In genomic region chr14:95200404-95200803, GRCh38 we compare ENCODE assay signal across 19 cellular contexts. TPM values are rescaled to one million over a fixed set of nuclear protein-coding genes. Genes with fewer than 3 reads are reported as not detected.
DNase-seq lines count a peak whose midpoint lies in the region; ATAC-seq, FAIRE-seq and TF ChIP-seq lines count a peak whose summit lies in the region.
"Had no signal": no experiment of that assay in that cellular context is flagged by ENCODE, and none has a peak within 500 bp of the region (broad histone marks: within the 10 kb centered on the region; RNA-seq: fewer than 3 reads in every experiment).

No MANE protein-coding gene starts in this region.

- H3F3A ChIP-seq in neural progenitor cell (ENCODE audit: low read depth), result no peaks in the 10 kb centered on the region

- TF ChIP-seq EP300 in GM12878 (IDR thresholded peaks at IDR 0.05; ENCODE audit: borderline replicate concordance in 1 of 2, control insufficient read depth in 1 of 2, low read depth in 2 of 2, low read length in 2 of 2), result no peak

- H4K20me1 ChIP-seq in GM12878 (ENCODE audit: control insufficient read depth, insufficient read depth) (no peaks in the 10 kb centered on the region), neural progenitor cell (ENCODE audit: low read depth) (no peaks in the 10 kb centered on the region)

- TF ChIP-seq CTCF in GM12878 (IDR thresholded peaks at IDR 0.05 in 2 of 3, conservative IDR thresholded peaks at IDR 0.05 in 1 of 3; ENCODE audit: control insufficient read depth in 2 of 3, extremely low read depth in 1 of 3, insufficient read depth in 1 of 3, low read depth in 3 of 3, low read length in 3 of 3) (no peak), neural progenitor cell (IDR thresholded peaks at IDR 0.05) (no peak)

- H3K4me2 ChIP-seq in GM12878 (ENCODE audit: control insufficient read depth, insufficient read depth), result no peak overlapping the region
- H3K4me2 ChIP-seq in neural progenitor cell, result no peak overlapping the region

- H2AFZ ChIP-seq in GM12878 (ENCODE audit: control insufficient read depth, low read depth, low read length) (no peak overlapping the region), neural progenitor cell (replicated peaks) (no peak overlapping the region)

- 32% methylated on average over 7 of the region's 7 CpGs for WGBS in GM12878 (ENCODE audit: insufficient coverage, insufficient replicate concordance, low lambda C conversion rate, missing lambda C conversion rate)

- SMC1A ChIA-PET in GM12878 (lab: Charles Lee; ENCODE audit: uncharacterized antibody, unreplicated experiment), result interaction anchor here (4.5 kb wide), 1 partner anchor 16 kb away, joined by 15 read pairs; no protein-coding TSS in a partner anchor

- DNase-seq in GM12891 (ENCODE audit: insufficient read length, low spot score), result no peak
- peak; percentile 91 for DNase-seq in NCI-H2107 (lab: John Stamatoyannopoulos, UW)
- no peak for DNase-seq in GM12878 (ENCODE audit: low read depth, low spot score)
- DNase-seq in neural progenitor cell (ENCODE audit: low spot score), result no peak
- no peak for DNase-seq in cerebellar cortex (ENCODE audit: low spot score)
- no peak for DNase-seq in EL
- no peak for DNase-seq in activated effector memory CD4-positive, alpha-beta T cell treated with Interleukin-2 at 50 U/mL for 16 hours
- DNase-seq: activated CD4-positive, alpha-beta T cell treated with anti-CD3 and anti-CD28 coated beads for 1 hour; activated T-cell treated with anti-CD3 and anti-CD28 coated beads, Interleukin-2, amount 50 U/mL, for 1 hour; C1 segment of cervical spinal cord; NCI-H146; right lobe of liver; stimulated activated CD4-positive, alpha-beta T cell treated with anti-CD3 and anti-CD28 coated beads, Interleukin-4, amount 100 ng/mL, for 4 hours; T-cell had no signal

- H3K4me1 ChIP-seq in GM12878 (ENCODE audit: control insufficient read depth, insufficient read depth, low read length) (no peaks in the 10 kb centered on the region), neural progenitor cell (peaks cover 6% of the 10 kb centered on the region)
- H3K4me1 ChIP-seq: vagina had no signal

- peaks cover 4% of the 10 kb centered on the region for H3K4me1 Mint-ChIP-seq in neural progenitor cell
- H3K4me1 Mint-ChIP-seq: IgD-negative memory B cell; stimulated activated effector memory CD8-positive, alpha-beta T cell treated with anti-CD3 and anti-CD28 coated beads, Interleukin-12 subunit alpha, Interleukin-12 subunit beta, amount 100 ng/mL, for 72 hours had no signal

- H3K4me3 ChIP-seq in GM12878 (no peak overlapping the region), neural progenitor cell (no peak overlapping the region)
- H3K4me3 ChIP-seq: right lobe of liver, vagina had no signal

- H3K79me2 ChIP-seq in GM12878 (ENCODE audit: control insufficient read depth, insufficient read depth, low read length) (no peaks in the 10 kb centered on the region), neural progenitor cell (ENCODE audit: low read depth) (no peaks in the 10 kb centered on the region)

- H3K9ac ChIP-seq in GM12878 (ENCODE audit: control insufficient read depth, insufficient read depth, low read length) (no peak overlapping the region), neural progenitor cell (no peak overlapping the region)

- H3K36me3 Mint-ChIP-seq in neural progenitor cell, result peaks cover 18% of the 10 kb centered on the region
- H3K36me3 Mint-ChIP-seq: natural killer cell treated with Interleukin-12 subunit alpha and Interleukin-12 subunit beta and Interleukin-15 and Interleukin-18, amount 100 ng/mL, for 72 hours; stimulated activated effector memory CD8-positive, alpha-beta T cell treated with anti-CD3 and anti-CD28 coated beads, Interleukin-12 subunit alpha, Interleukin-12 subunit beta, amount 100 ng/mL, for 72 hours had no signal

- H3K36me3 ChIP-seq in GM12878 (ENCODE audit: control insufficient read depth in 2 of 2, insufficient read depth in 2 of 2, low read length in 1 of 2) (peaks cover 0 to 6% of the 10 kb centered on the region in 2 experiments; a peak in 2 of 4 replicates), neural progenitor cell (no peaks in the 10 kb centered on the region)

- CTCF ChIA-PET in GM12878 (lab: Yijun Ruan, JAX), result interaction anchor here (0.6 kb wide), 1 partner anchor 65 kb away, joined by 3 read pairs; no protein-coding TSS in a partner anchor

- TF ChIP-seq POLR2A in GM12891 (IDR thresholded peaks at IDR 0.05; ENCODE audit: low read depth, low read length) (no peak), GM12878 (IDR thresholded peaks at IDR 0.05; ENCODE audit: low read depth, low read length) (no peak)

- no peaks in the 10 kb centered on the region for H3K27me3 ChIP-seq in GM12878 (replicated peaks in 1 of 2; ENCODE audit: control insufficient read depth in 2 of 2, insufficient read depth in 2 of 2, low read length in 1 of 2)
- no peaks in the 10 kb centered on the region for H3K27me3 ChIP-seq in neural progenitor cell
- H3K27me3 ChIP-seq: right lobe of liver, vagina had no signal

- no peak for TF ChIP-seq RAD21 in GM12878 (IDR thresholded peaks at IDR 0.05; ENCODE audit: insufficient read depth, low read depth, low read length)

- peaks cover 9% of the 10 kb centered on the region for H3K27me3 Mint-ChIP-seq in neural progenitor cell (ENCODE audit: insufficient read depth, low read depth)
- H3K27me3 Mint-ChIP-seq: IgD-negative memory B cell had no signal

- H3K27ac ChIP-seq in GM12878 (ENCODE audit: control insufficient read depth, insufficient read depth), result no peak overlapping the region
- no peak overlapping the region for H3K27ac ChIP-seq in neural progenitor cell
- H3K27ac ChIP-seq: right lobe of liver, vagina had no signal

- ATAC-seq in GM12878, result peak; percentile 39
- ATAC-seq: right lobe of liver; stimulated activated effector memory CD8-positive, alpha-beta T cell treated with anti-CD3 and anti-CD28 coated beads, Interleukin-12 subunit alpha, Interleukin-12 subunit beta, amount 100 ng/mL, for 72 hours; T-cell had no signal

- peaks cover 11% of the 10 kb centered on the region for H3K9me3 Mint-ChIP-seq in neural progenitor cell
- H3K9me3 Mint-ChIP-seq: natural killer cell treated with Interleukin-12 subunit alpha and Interleukin-12 subunit beta and Interleukin-15 and Interleukin-18, amount 100 ng/mL, for 72 hours; stimulated activated effector memory CD8-positive, alpha-beta T cell treated with anti-CD3 and anti-CD28 coated beads, Interleukin-12 subunit alpha, Interleukin-12 subunit beta, amount 100 ng/mL, for 72 hours had no signal

- POLR2A ChIA-PET in GM12878 (lab: Charles Lee), result interaction anchor here (0.6 to 1.0 kb wide), 2 partner anchors 40 to 43 kb away, joined by 3 read pairs; partner anchors contain the start of gene DICER1

- H3K9me3 ChIP-seq in GM12878 (replicated peaks; ENCODE audit: control insufficient read depth, insufficient read depth, low read length), result peaks cover 2% of the 10 kb centered on the region; the same call in 2 of the 3 replicates
- no peaks in the 10 kb centered on the region for H3K9me3 ChIP-seq in neural progenitor cell (ENCODE audit: low read depth)
- H3K9me3 ChIP-seq: right lobe of liver, vagina had no signal

- H3K4me3 Mint-ChIP-seq in neural progenitor cell, result no peak overlapping the region
- H3K4me3 Mint-ChIP-seq: IgD-negative memory B cell; natural killer cell treated with Interleukin-12 subunit alpha and Interleukin-12 subunit beta and Interleukin-15 and Interleukin-18, amount 100 ng/mL, for 72 hours; stimulated activated effector memory CD8-positive, alpha-beta T cell treated with anti-CD3 and anti-CD28 coated beads, Interleukin-12 subunit alpha, Interleukin-12 subunit beta, amount 100 ng/mL, for 72 hours; T-cell had no signal

- intact Hi-C loops in GM12878 (cut with micrococcal nuclease; ENCODE audit: unreplicated experiment), result no loop called here

- FAIRE-seq in GM12891 (lab: Jason Lieb, UNC) (peak; percentile 59), GM12878 (lab: Jason Lieb, UNC) (no peak)
- FAIRE-seq: G401.6 had no signal

- H3K27ac Mint-ChIP-seq in neural progenitor cell, result peak overlapping the region; percentile 37
- H3K27ac Mint-ChIP-seq: IgD-negative memory B cell; natural killer cell treated with Interleukin-12 subunit alpha and Interleukin-12 subunit beta and Interleukin-15 and Interleukin-18, amount 100 ng/mL, for 72 hours; stimulated activated effector memory CD8-positive, alpha-beta T cell treated with anti-CD3 and anti-CD28 coated beads, Interleukin-12 subunit alpha, Interleukin-12 subunit beta, amount 100 ng/mL, for 72 hours; T-cell had no signal

- RAD21 ChIA-PET in GM12878 (lab: Charles Lee; ENCODE audit: unreplicated experiment), result no interaction called here

- BruUV-seq in GM12878 (replicated peaks; lab: Mats Ljungman, UMichigan), result no TSS peak

- in situ Hi-C loops in GM12878 (cut with MboI), result no loop called here

TF ChIP-seq in GM12891, 5 proteins besides CTCF, POLR2A, EP300 and RAD21 (continues in another document):
- TF ChIP-seq POLR2AphosphoS5 (IDR thresholded peaks at IDR 0.05; ENCODE audit: low read depth, low read length), result no peak
- no peak for TF ChIP-seq TAF1 (IDR thresholded peaks at IDR 0.05; ENCODE audit: low read depth, low read length)
- TF ChIP-seq PAX5 (IDR thresholded peaks at IDR 0.05; ENCODE audit: insufficient read depth, low read length, severe bottlenecking), result no peak

TF ChIP-seq in GM12878, 131 proteins besides CTCF, POLR2A, EP300 and RAD21:
- no peak for TF ChIP-seq MYB (IDR thresholded peaks at IDR 0.05; ENCODE audit: borderline replicate concordance, low read depth, low read length)

RNA-seq across cellular contexts. Expression of gene DICER1, which starts 43.1 kb away (rescaled TPM):
- 16.7 TPM for polyA plus RNA-seq in GM12891 (2012; ENCODE audit: low read depth, missing spikeins)
- 246 and 321 TPM in 2 replicates for total RNA-seq in GM12878 (2013; cell fraction: nucleolus; rRNA removed)
- 69.4 and 86.8 TPM in 2 replicates for total RNA-seq in GM12878 (2014; rRNA removed)
- 42.8 and 46.1 TPM in 2 replicates for total RNA-seq in GM12878 (2014; rRNA removed; fragmentation: Illumina TruSeq; extraction: Trizol)
- 47.9 and 51.9 TPM in 2 replicates for total RNA-seq in GM12878 (2021)
- polyA plus RNA-seq in GM12878 (2011; ENCODE audit: low read depth), result 19.6 TPM
- polyA plus RNA-seq in GM12878 (2011; rRNA removed), result 70.8 and 85.7 TPM in 2 replicates
- 26.8 and 32.2 TPM in 2 replicates for polyA plus RNA-seq in GM12878 (2011; cell fraction: cytosol; rRNA removed)
- 67.8 and 75.4 TPM in 2 replicates for polyA plus RNA-seq in GM12878 (2011; cell fraction: nucleus; rRNA removed)
- polyA plus RNA-seq in GM12878 (2012), result 18.2 and 18.4 TPM in 2 replicates
- polyA plus RNA-seq in GM12878 (2014; fragmentation: Illumina TruSeq; extraction: Trizol), result 43.1 and 43.6 TPM in 2 replicates
- polyA plus RNA-seq in GM12878 (2014; fragmentation: Nextera tagmentation; extraction: Ambion mirVana), result 1 to 10 TPM; 6.8 to 9.8 TPM
- polyA plus RNA-seq in GM12878 (2014; rRNA removed), result 22.2 and 28.7 TPM in 2 replicates
- 10 to 100 TPM; 29.2 to 31.4 TPM for polyA plus RNA-seq in GM12878 (2016; fragmentation: Nextera tagmentation; extraction: Ambion mirVana)
- polyA minus RNA-seq in GM12878 (2011; rRNA and poly(A)+ RNA removed), result 83.1 and 96.8 TPM in 2 replicates
- polyA minus RNA-seq in GM12878 (2011; cell fraction: cytosol; rRNA and poly(A)+ RNA removed), result 27.8 and 30.6 TPM in 2 replicates
- 89.8 and 92.1 TPM in 2 replicates for polyA minus RNA-seq in GM12878 (2011; cell fraction: nucleus; rRNA and poly(A)+ RNA removed)
- 56.7 and 70.0 TPM in 2 replicates for total RNA-seq in neural progenitor cell (ENCODE audit: low replicate concordance)
